Comparison of ENCODE assay signal across 8 cellular contexts in genomic region chr17:3557768-3558583, GRCh38.
A peak's percentile ranks its signal among the peaks of the same experiment; 100 is the strongest.
DNase-seq lines count a peak whose midpoint lies in the region; ATAC-seq and TF ChIP-seq lines count a peak whose summit lies in the region.

Gene TRPV3 (minus strand): TSS chr17:3557812. CDS start chr17:3554850, 2,962 bp downstream.

- peak in 66 of 76 experiments; percentile 8 to 82 (median 54) for DNase-seq in HUDEP-2 (lab: John Stamatoyannopoulos, UW; ENCODE audit: unreplicated experiment in 76 of 76)
- peak; percentile 68 for DNase-seq in activated CD8-positive, alpha-beta memory T cell treated with anti-CD3 and anti-CD28 coated beads, Interleukin-2, amount 50 U/mL, for 4 hours
- peak; percentile 38 to 90 (median 77) for DNase-seq in head of caudate nucleus
- DNase-seq in stimulated activated CD8-positive, alpha-beta memory T cell treated with anti-CD3 and anti-CD28 coated beads, Interleukin-12 subunit alpha, Interleukin-12 subunit beta, amount 100 ng/mL, for 1 hour (ENCODE audit: low read depth), result peak; percentile 24
- no peak for DNase-seq in NCI-H2227 (lab: John Stamatoyannopoulos, UW; ENCODE audit: unreplicated experiment)
- DNase-seq in epidermal melanocyte (ENCODE audit: insufficient read length, low spot score), result no peak

- peak; percentile 19 for TF ChIP-seq POLR2A in GM19099 (IDR thresholded peaks at IDR 0.05; ENCODE audit: extremely low read depth, insufficient read length, low read depth)

- intact Hi-C loops in head of caudate nucleus (cut with DNase I), result no loop called here

- no peak for ATAC-seq in HG03097 (IDR thresholded peaks at IDR 0.05; ENCODE audit: low FRiP score, unreplicated experiment)

Comparison
In these comparisons a context has a peak if more than half of its experiments do, and no peak if none do; other contexts are left out.
1. DNase-seq: peak in HUDEP-2 (66 of 76), activated CD8-positive, alpha-beta memory T cell treated with anti-CD3 and anti-CD28 coated beads, Interleukin-2, amount 50 U/mL, for 4 hours (single experiment), head of caudate nucleus (42 of 42) and stimulated activated CD8-positive, alpha-beta memory T cell treated with anti-CD3 and anti-CD28 coated beads, Interleukin-12 subunit alpha, Interleukin-12 subunit beta, amount 100 ng/mL, for 1 hour (single experiment); none in NCI-H2227 (single experiment) and epidermal melanocyte (single experiment).